ENCODE assay signal across 2 cellular contexts in the genomic region with DNA sequence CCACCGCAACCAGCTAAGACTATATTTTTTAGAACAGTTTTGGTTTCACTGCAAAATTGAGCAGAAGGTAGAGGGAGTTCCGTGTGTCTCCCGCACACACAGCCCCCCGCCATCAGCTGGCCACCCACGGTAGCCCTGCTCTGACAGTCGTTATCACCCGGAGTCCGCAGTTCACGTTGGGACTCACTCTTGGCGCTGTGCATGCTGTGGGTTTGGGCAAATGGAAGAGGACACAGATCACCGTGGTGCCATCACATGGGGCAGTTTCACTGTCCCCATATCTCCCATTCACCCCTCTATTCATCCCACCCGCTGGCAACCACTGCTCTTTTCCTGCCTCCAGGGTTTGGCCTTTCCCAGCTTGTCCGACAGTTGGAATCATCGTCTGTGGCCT.
TF ChIP-seq lines count a peak whose summit lies in the region.

No MANE protein-coding gene starts in this region.

TF ChIP-seq in SK-N-SH, 30 proteins besides CTCF, POLR2A, EP300 and RAD21 (continued from another document):
- TF ChIP-seq, protein P1, sequence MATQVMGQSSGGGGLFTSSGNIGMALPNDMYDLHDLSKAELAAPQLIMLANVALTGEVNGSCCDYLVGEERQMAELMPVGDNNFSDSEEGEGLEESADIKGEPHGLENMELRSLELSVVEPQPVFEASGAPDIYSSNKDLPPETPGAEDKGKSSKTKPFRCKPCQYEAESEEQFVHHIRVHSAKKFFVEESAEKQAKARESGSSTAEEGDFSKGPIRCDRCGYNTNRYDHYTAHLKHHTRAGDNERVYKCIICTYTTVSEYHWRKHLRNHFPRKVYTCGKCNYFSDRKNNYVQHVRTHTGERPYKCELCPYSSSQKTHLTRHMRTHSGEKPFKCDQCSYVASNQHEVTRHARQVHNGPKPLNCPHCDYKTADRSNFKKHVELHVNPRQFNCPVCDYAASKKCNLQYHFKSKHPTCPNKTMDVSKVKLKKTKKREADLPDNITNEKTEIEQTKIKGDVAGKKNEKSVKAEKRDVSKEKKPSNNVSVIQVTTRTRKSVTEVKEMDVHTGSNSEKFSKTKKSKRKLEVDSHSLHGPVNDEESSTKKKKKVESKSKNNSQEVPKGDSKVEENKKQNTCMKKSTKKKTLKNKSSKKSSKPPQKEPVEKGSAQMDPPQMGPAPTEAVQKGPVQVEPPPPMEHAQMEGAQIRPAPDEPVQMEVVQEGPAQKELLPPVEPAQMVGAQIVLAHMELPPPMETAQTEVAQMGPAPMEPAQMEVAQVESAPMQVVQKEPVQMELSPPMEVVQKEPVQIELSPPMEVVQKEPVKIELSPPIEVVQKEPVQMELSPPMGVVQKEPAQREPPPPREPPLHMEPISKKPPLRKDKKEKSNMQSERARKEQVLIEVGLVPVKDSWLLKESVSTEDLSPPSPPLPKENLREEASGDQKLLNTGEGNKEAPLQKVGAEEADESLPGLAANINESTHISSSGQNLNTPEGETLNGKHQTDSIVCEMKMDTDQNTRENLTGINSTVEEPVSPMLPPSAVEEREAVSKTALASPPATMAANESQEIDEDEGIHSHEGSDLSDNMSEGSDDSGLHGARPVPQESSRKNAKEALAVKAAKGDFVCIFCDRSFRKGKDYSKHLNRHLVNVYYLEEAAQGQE (IDR thresholded peaks at IDR 0.05; ENCODE audit: low read depth, low read length), result no peak
- TF ChIP-seq NFIC (IDR thresholded peaks at IDR 0.05; ENCODE audit: borderline replicate concordance) (no peak), SIN3A (IDR thresholded peaks at IDR 0.05; ENCODE audit: borderline replicate concordance, low read depth, low read length) (no peak), JUND (IDR thresholded peaks at IDR 0.05) (no peak), CHD2 (IDR thresholded peaks at IDR 0.05; ENCODE audit: low read length, partially characterized antibody) (no peak), FOXM1 (IDR thresholded peaks at IDR 0.05; ENCODE audit: low read depth) (no peak)
- TF ChIP-seq, protein P2, sequence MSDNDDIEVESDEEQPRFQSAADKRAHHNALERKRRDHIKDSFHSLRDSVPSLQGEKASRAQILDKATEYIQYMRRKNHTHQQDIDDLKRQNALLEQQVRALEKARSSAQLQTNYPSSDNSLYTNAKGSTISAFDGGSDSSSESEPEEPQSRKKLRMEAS (IDR thresholded peaks at IDR 0.05; ENCODE audit: low read depth), result no peak

TF ChIP-seq in SK-N-SH treated with all-trans-retinoic acid at 6 μM for 48 hours, 23 proteins besides CTCF, POLR2A, EP300 and RAD21 (continued from another document):
- TF ChIP-seq PPARA (CRISPR knock-in tag; IDR thresholded peaks at IDR 0.05; ENCODE audit: borderline replicate concordance), result no peak
- TF ChIP-seq ZFP3 (CRISPR knock-in tag; IDR thresholded peaks at IDR 0.05), result no peak
- TF ChIP-seq, protein P3, sequence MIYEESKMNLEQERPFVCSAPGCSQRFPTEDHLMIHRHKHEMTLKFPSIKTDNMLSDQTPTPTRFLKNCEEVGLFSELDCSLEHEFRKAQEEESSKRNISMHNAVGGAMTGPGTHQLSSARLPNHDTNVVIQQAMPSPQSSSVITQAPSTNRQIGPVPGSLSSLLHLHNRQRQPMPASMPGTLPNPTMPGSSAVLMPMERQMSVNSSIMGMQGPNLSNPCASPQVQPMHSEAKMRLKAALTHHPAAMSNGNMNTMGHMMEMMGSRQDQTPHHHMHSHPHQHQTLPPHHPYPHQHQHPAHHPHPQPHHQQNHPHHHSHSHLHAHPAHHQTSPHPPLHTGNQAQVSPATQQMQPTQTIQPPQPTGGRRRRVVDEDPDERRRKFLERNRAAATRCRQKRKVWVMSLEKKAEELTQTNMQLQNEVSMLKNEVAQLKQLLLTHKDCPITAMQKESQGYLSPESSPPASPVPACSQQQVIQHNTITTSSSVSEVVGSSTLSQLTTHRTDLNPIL (CRISPR knock-in tag; IDR thresholded peaks at IDR 0.05; ENCODE audit: low read depth), result no peak
- no peak for TF ChIP-seq TOX (CRISPR knock-in tag; IDR thresholded peaks at IDR 0.05; ENCODE audit: borderline replicate concordance)
- TF ChIP-seq, protein P4, sequence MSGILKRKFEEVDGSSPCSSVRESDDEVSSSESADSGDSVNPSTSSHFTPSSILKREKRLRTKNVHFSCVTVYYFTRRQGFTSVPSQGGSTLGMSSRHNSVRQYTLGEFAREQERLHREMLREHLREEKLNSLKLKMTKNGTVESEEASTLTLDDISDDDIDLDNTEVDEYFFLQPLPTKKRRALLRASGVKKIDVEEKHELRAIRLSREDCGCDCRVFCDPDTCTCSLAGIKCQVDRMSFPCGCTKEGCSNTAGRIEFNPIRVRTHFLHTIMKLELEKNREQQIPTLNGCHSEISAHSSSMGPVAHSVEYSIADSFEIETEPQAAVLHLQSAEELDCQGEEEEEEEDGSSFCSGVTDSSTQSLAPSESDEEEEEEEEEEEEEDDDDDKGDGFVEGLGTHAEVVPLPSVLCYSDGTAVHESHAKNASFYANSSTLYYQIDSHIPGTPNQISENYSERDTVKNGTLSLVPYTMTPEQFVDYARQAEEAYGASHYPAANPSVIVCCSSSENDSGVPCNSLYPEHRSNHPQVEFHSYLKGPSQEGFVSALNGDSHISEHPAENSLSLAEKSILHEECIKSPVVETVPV (CRISPR knock-in tag; IDR thresholded peaks at IDR 0.05), result no peak
- no peak for TF ChIP-seq ESRRG (CRISPR knock-in tag; IDR thresholded peaks at IDR 0.05)
- TF ChIP-seq ZFP30 (CRISPR knock-in tag; IDR thresholded peaks at IDR 0.05), result no peak
- no peak for TF ChIP-seq GLIS3 (CRISPR knock-in tag; IDR thresholded peaks at IDR 0.05)
- TF ChIP-seq ZNF70 (CRISPR knock-in tag; IDR thresholded peaks at IDR 0.05), result no peak
- no peak for TF ChIP-seq ARNTL (CRISPR knock-in tag; IDR thresholded peaks at IDR 0.05; ENCODE audit: borderline replicate concordance, low read depth)
- TF ChIP-seq TCF4 (CRISPR knock-in tag; IDR thresholded peaks at IDR 0.05; ENCODE audit: borderline replicate concordance), result no peak
- no peak for TF ChIP-seq ZNF8 (CRISPR knock-in tag; IDR thresholded peaks at IDR 0.05)
